29 cellular contexts compared by ENCODE assay signal in genomic region chr16:19817122-19817521, GRCh38.
"Had no signal": no experiment of that assay in that cellular context is flagged by ENCODE, and none has a peak within 500 bp of the region (broad histone marks: within the 10 kb centered on the region; RNA-seq: fewer than 3 reads in every experiment).

No MANE protein-coding gene starts in this region.

- H3K27ac Mint-ChIP-seq: activated naive CD8-positive, alpha-beta T cell; activated T-helper 2 cell treated with anti-CD3 and anti-CD28 coated beads, Interferon-gamma antibody, Interleukin-2, Interleukin-4, amounts not matched to agents 10 μg/mL and 5 μg/mL and 100 μg/mL, durations not matched to agents 14 hours and 24 hours and 36 hours; mesothelial cell of epicardium; natural killer cell; stimulated activated naive CD8-positive, alpha-beta T cell treated with anti-CD3 and anti-CD28 coated beads, Interleukin-15, Interleukin-2, amounts not matched to agents 100 ng/mL and 50 ng/mL, for 24 hours; T-helper 17 cell had no signal

- FAIRE-seq: colon, endothelial cell of umbilical vein, kidney had no signal

- H3K4me1 Mint-ChIP-seq: central memory CD8-positive, alpha-beta T cell; mesothelial cell of epicardium; natural killer cell; T-helper 17 cell had no signal

- DNase-seq: activated CD4-positive, alpha-beta T cell treated with anti-CD3 and anti-CD28 coated beads for 4 hours; activated CD4-positive, alpha-beta T cell treated with anti-CD3 and anti-CD28 coated beads, Interleukin-2, amount 50 U/mL, for 48 hours; activated CD4-positive, CD25-positive, alpha-beta regulatory T cell; activated CD8-positive, alpha-beta memory T cell treated with anti-CD3 and anti-CD28 coated beads, Interleukin-2, amount 50 U/mL, for 48 hours; activated naive CD4-positive, alpha-beta T cell; activated T-cell treated with anti-CD3 and anti-CD28 coated beads, Interleukin-2, amount 50 U/mL, for 4 hours; adrenal gland; effector memory CD4-positive, alpha-beta T cell; gastrocnemius medialis; heart left ventricle; kidney; lower lobe of right lung; natural killer cell; nucleus accumbens; posterior cingulate gyrus; retina; stimulated activated CD4-positive, alpha-beta T cell treated with anti-CD3 and anti-CD28 coated beads, Interleukin-4, amount 100 ng/mL, for 24 hours; SW 1271; T-helper 17 cell; tibial artery had no signal

- H3K4me3 ChIP-seq: adrenal gland, ascending aorta, gastrocnemius medialis, heart left ventricle, lower lobe of right lung, tibial artery had no signal

- H3K27me3 ChIP-seq: adrenal gland, ascending aorta, gastrocnemius medialis, heart left ventricle, tibial artery had no signal

- H3K27me3 Mint-ChIP-seq: activated naive CD8-positive, alpha-beta T cell; T-helper 17 cell had no signal

- H3K36me3 Mint-ChIP-seq: natural killer cell had no signal

- H3K4me3 Mint-ChIP-seq: activated naive CD8-positive, alpha-beta T cell; activated T-cell treated with anti-CD3 and anti-CD28 coated beads, Interleukin-2, amount 50 U/mL, for 4 hours; central memory CD8-positive, alpha-beta T cell; mesothelial cell of epicardium; natural killer cell; stimulated activated naive CD8-positive, alpha-beta T cell treated with anti-CD3 and anti-CD28 coated beads, Interleukin-15, Interleukin-2, amounts not matched to agents 100 ng/mL and 50 ng/mL, for 24 hours; T-helper 17 cell had no signal

- H3K9me3 ChIP-seq: adrenal gland, ascending aorta, gastrocnemius medialis, lower lobe of right lung, tibial artery had no signal

- H3K27ac ChIP-seq: adrenal gland, ascending aorta, gastrocnemius medialis, heart left ventricle, lower lobe of right lung, tibial artery had no signal

- H3K36me3 ChIP-seq: adrenal gland, ascending aorta, gastrocnemius medialis, heart left ventricle, lower lobe of right lung, tibial artery had no signal

- ATAC-seq: activated T-cell treated with anti-CD3 and anti-CD28 coated beads, Interleukin-2, amount 50 U/mL, for 4 hours; esophagus mucosa; gastrocnemius medialis; heart left ventricle; lower lobe of right lung; natural killer cell; T-helper 17 cell had no signal

- H3K4me1 ChIP-seq: adrenal gland, ascending aorta, gastrocnemius medialis, heart left ventricle, lower lobe of right lung, tibial artery had no signal
